ENCODE assay signal across 18 cellular contexts in the genomic region with DNA sequence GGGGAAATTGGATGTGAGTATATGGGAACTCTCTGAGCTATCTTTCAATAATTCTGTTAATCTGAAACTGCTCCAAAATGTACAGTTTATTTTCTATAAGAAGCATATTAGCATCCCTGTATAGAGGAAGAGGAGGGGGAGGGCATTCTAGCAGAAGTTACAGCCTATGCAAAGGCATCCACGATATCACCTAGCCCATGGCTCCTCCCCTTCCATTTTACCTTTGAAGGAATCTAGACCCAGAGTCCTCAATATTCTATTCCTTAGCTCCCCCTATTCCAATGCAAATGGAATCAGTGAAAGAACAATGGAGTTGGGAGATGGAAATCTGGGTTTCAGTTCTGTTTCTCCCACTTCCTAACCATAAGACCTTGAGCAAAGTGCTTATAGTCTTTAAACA.
DNase-seq lines count a peak whose midpoint lies in the region; ATAC-seq, FAIRE-seq and TF ChIP-seq lines count a peak whose summit lies in the region.
"Had no signal": no experiment of that assay in that cellular context is flagged by ENCODE, and none has a peak within 500 bp of the region (broad histone marks: within the 10 kb centered on the region; RNA-seq: fewer than 3 reads in every experiment).

No MANE protein-coding gene starts in this region.

- H3K9me3 Mint-ChIP-seq in CD8-positive, alpha-beta T cell = no peaks in the 10 kb centered on the region

- no peaks in the 10 kb centered on the region for H3K27me3 ChIP-seq in CD8-positive, alpha-beta T cell (ENCODE audit: insufficient read depth, low read length)
- H3K27me3 ChIP-seq in HUES48 (ENCODE audit: control insufficient read depth, insufficient read depth, low read length) (no peaks in the 10 kb centered on the region), bronchial epithelial cell (ENCODE audit: control insufficient read depth, insufficient read depth, low read length) (no peaks in the 10 kb centered on the region), mesendoderm (ENCODE audit: insufficient read depth, low read length, poor library complexity) (no peaks in the 10 kb centered on the region)
- H3K27me3 ChIP-seq: BE2C, Peyer's patch had no signal

- no peak overlapping the region for H3K9ac ChIP-seq in HUES48 (ENCODE audit: low read depth, low read length)
- no peak overlapping the region for H3K9ac ChIP-seq in mesendoderm (ENCODE audit: low read length)

- no peaks in the 10 kb centered on the region for H3K36me3 Mint-ChIP-seq in CD8-positive, alpha-beta T cell

- no peak overlapping the region for H2BK120ac ChIP-seq in mesendoderm (ENCODE audit: low read depth, low read length)

- H3K4ac ChIP-seq in mesendoderm (ENCODE audit: low read depth, low read length) = no peak overlapping the region

- POLR2A ChIA-PET in CD8-positive, alpha-beta T cell (lab: Charles Lee) = no interaction called here

- H3K23ac ChIP-seq in mesendoderm (ENCODE audit: low read length) = no peak overlapping the region

- H3K79me2 ChIP-seq in mesendoderm (ENCODE audit: control insufficient read depth, insufficient read depth, low read length) = no peaks in the 10 kb centered on the region

- H3K27ac Mint-ChIP-seq in CD8-positive, alpha-beta T cell = no peak overlapping the region

- CTCF ChIA-PET in CD8-positive, alpha-beta T cell (lab: Charles Lee) = no interaction called here

- TF ChIP-seq CTCF in CD8-positive, alpha-beta T cell (IDR thresholded peaks at IDR 0.05) = no peak
- no peak for TF ChIP-seq CTCF in bronchial epithelial cell (IDR thresholded peaks at IDR 0.05; ENCODE audit: insufficient read depth, low read length, severe bottlenecking)

- intact Hi-C loops in CD8-positive, alpha-beta T cell (cut with DNase I, micrococcal nuclease) = no loop called here

- peak overlapping the region; percentile 9 for H2BK15ac ChIP-seq in mesendoderm (replicated peaks; ENCODE audit: low read depth)

- ATAC-seq in CD8-positive, alpha-beta T cell = no peak
- no peak for ATAC-seq in HG02763 (IDR thresholded peaks at IDR 0.05; ENCODE audit: unreplicated experiment)

- no peak overlapping the region for H3K27ac ChIP-seq in CD8-positive, alpha-beta T cell (ENCODE audit: low read depth, low read length)
- H3K27ac ChIP-seq in HUES48 (ENCODE audit: low read depth, low read length) = peak overlapping the region; percentile 17
- H3K27ac ChIP-seq in mesendoderm (ENCODE audit: low read depth, low read length) = no peak overlapping the region
- H3K27ac ChIP-seq: Peyer's patch had no signal

- H3K36me3 ChIP-seq in CD8-positive, alpha-beta T cell (ENCODE audit: insufficient read depth, low read length) = no peaks in the 10 kb centered on the region
- no peaks in the 10 kb centered on the region for H3K36me3 ChIP-seq in HUES48 (ENCODE audit: control insufficient read depth, insufficient read depth, low read length)
- H3K36me3 ChIP-seq in bronchial epithelial cell (ENCODE audit: control insufficient read depth, insufficient read depth, low read length) = no peaks in the 10 kb centered on the region
- H3K36me3 ChIP-seq in mesendoderm (ENCODE audit: control insufficient read depth, insufficient read depth, low read length) = no peaks in the 10 kb centered on the region
- H3K36me3 ChIP-seq: BE2C, HAP-1, Peyer's patch had no signal

- DNase-seq in CD8-positive, alpha-beta T cell = no peak
- DNase-seq in bronchial epithelial cell (ENCODE audit: low read depth) (peak; percentile 30), mesendoderm (peak; percentile 51), DMS153 (lab: John Stamatoyannopoulos, UW) (no peak), NCI-H1930 (lab: John Stamatoyannopoulos, UW) (no peak), NCI-H510A treated with DMSO at 0.1 percent for 48 hours (lab: John Stamatoyannopoulos, UW) (no peak)
- DNase-seq: BE2C, DMS 273 treated with DMSO at 0.1 percent for 48 hours, KBM-7, NCI-H1092, NCI-H1694, NCI-H2171, NCI-H82, Peyer's patch, SHP77 treated with DMSO at 0.1 percent for 48 hours had no signal

- peak overlapping the region; percentile 22 for H3K4me3 Mint-ChIP-seq in CD8-positive, alpha-beta T cell

- H3K4me2 ChIP-seq in mesendoderm (ENCODE audit: low read length) = no peak overlapping the region

- H3K4me1 ChIP-seq in CD8-positive, alpha-beta T cell (ENCODE audit: insufficient read depth, low read length) = peaks cover 51% of the 10 kb centered on the region
- peaks cover 14% of the 10 kb centered on the region for H3K4me1 ChIP-seq in HUES48 (ENCODE audit: control insufficient read depth, insufficient read depth, low read length)
- H3K4me1 ChIP-seq in mesendoderm (ENCODE audit: control insufficient read depth, low read depth, low read length) = peaks cover 2% of the 10 kb centered on the region
- H3K4me1 ChIP-seq: BE2C, HAP-1, Peyer's patch had no signal

- no peaks in the 10 kb centered on the region for H3K27me3 Mint-ChIP-seq in CD8-positive, alpha-beta T cell (ENCODE audit: low read depth)

- peaks cover 45% of the 10 kb centered on the region for H3K4me1 Mint-ChIP-seq in CD8-positive, alpha-beta T cell (ENCODE audit: low read depth)

- no peaks in the 10 kb centered on the region for H3K9me3 ChIP-seq in CD8-positive, alpha-beta T cell (ENCODE audit: low read length)
- H3K9me3 ChIP-seq in HUES48 (ENCODE audit: control insufficient read depth, insufficient read depth, low read length) = no peaks in the 10 kb centered on the region
- H3K9me3 ChIP-seq: BE2C, HAP-1, Peyer's patch had no signal

- H3K18ac ChIP-seq in mesendoderm (ENCODE audit: low read length) = no peak overlapping the region

- no peak overlapping the region for H4K8ac ChIP-seq in mesendoderm (ENCODE audit: low read depth, low read length)

- H3K4me3 ChIP-seq in CD8-positive, alpha-beta T cell (ENCODE audit: low read depth, low read length) = no peak overlapping the region
- H3K4me3 ChIP-seq in HUES48 (ENCODE audit: low read depth, low read length) (no peak overlapping the region), bronchial epithelial cell (ENCODE audit: low read depth, low read length) (no peak overlapping the region), mesendoderm (ENCODE audit: low read length) (no peak overlapping the region)
- H3K4me3 ChIP-seq: HAP-1, Peyer's patch had no signal

- H2BK5ac ChIP-seq in mesendoderm (ENCODE audit: low read length) = no peak overlapping the region

- FAIRE-seq in bronchial epithelial cell (lab: Jason Lieb, UNC) = no peak

- no CpG with 5 or more reads among the region's 1 CpG for whole genome bisulfite sequencing in mesendoderm (ENCODE audit: extremely low coverage, insufficient coverage, low lambda C conversion rate)

- H2AK5ac ChIP-seq in mesendoderm (ENCODE audit: low read length) = no peak overlapping the region

- H3K79me1 ChIP-seq in mesendoderm (ENCODE audit: low read length) = no peaks in the 10 kb centered on the region

- no peak overlapping the region for H4K5ac ChIP-seq in mesendoderm (ENCODE audit: low read length)

- no peak overlapping the region for H3K56ac ChIP-seq in mesendoderm (ENCODE audit: low read length)

Comparison
In these comparisons a context has a peak if more than half of its experiments do, and no peak if none do; other contexts are left out.
1. DNase-seq: peak in bronchial epithelial cell (single experiment) and mesendoderm (single experiment); none in CD8-positive, alpha-beta T cell (0 of 7), DMS153 (single experiment), NCI-H1930 (0 of 2) and NCI-H510A treated with DMSO at 0.1 percent for 48 hours (single experiment).